In genomic region chr9:136799079-136799853, GRCh38 we compare ENCODE assay signal across 9 cellular contexts. TPM values are rescaled to one million over a fixed set of nuclear protein-coding genes. Genes with fewer than 3 reads are reported as not detected.
DNase-seq lines count a peak whose midpoint lies in the region; ATAC-seq and TF ChIP-seq lines count a peak whose summit lies in the region.
"Had no signal": no experiment of that assay in that cellular context is flagged by ENCODE, and none has a peak within 500 bp of the region (broad histone marks: within the 10 kb centered on the region; RNA-seq: fewer than 3 reads in every experiment).

No MANE protein-coding gene starts in this region.

- no peaks in the 10 kb centered on the region for H3K27me3 Mint-ChIP-seq in T-helper 17 cell

- peak; percentile 5 for ATAC-seq in Right ventricle myocardium superior (ENCODE audit: poor library complexity)
- ATAC-seq in Right ventricle myocardium inferior: no peak
- no peak for ATAC-seq in T-helper 17 cell
- no peak for ATAC-seq in HG03039 (IDR thresholded peaks at IDR 0.05; ENCODE audit: unreplicated experiment)

- peak overlapping the region; percentile 87 for H3K4me3 Mint-ChIP-seq in T-helper 17 cell

- H3K9me3 ChIP-seq in T-helper 17 cell (ENCODE audit: control insufficient read depth, low read length, poor library complexity, severe bottlenecking) (no peaks in the 10 kb centered on the region), SJCRH30 (replicated peaks) (no peaks in the 10 kb centered on the region)

- peaks cover 2% of the 10 kb centered on the region for H3K36me3 Mint-ChIP-seq in T-helper 17 cell (ENCODE audit: low read depth)

- H3K4me3 ChIP-seq in kidney epithelial cell (ENCODE audit: low read depth, low read length) (peak overlapping the region; percentile 47), urinary bladder (ENCODE audit: low read depth, low read length) (peak overlapping the region; percentile 24), SJCRH30 (no peak overlapping the region)

- H3K27me3 ChIP-seq in kidney epithelial cell (ENCODE audit: control insufficient read depth, insufficient read depth, low read length) (peaks cover 38% of the 10 kb centered on the region), SJCRH30 (peaks cover 21% of the 10 kb centered on the region)

- intact Hi-C loops in Right ventricle myocardium superior (cut with DNase I) (no loop called here), Right ventricle myocardium inferior (cut with DNase I) (no loop called here)

- 27% methylated on average over 35 of the region's 35 CpGs for WGBS in urinary bladder

- H3K4me1 ChIP-seq in urinary bladder (ENCODE audit: insufficient read depth): peaks cover 1% of the 10 kb centered on the region
- H3K4me1 ChIP-seq in SJCRH30: peaks cover 34% of the 10 kb centered on the region

- peaks cover 13% of the 10 kb centered on the region for H3K4me1 Mint-ChIP-seq in T-helper 17 cell

- TF ChIP-seq CTCF in kidney epithelial cell (IDR thresholded peaks at IDR 0.05; ENCODE audit: insufficient read depth, low read length, poor library complexity, severe bottlenecking): no peak

- H3K27ac ChIP-seq in urinary bladder (ENCODE audit: low read depth): peak overlapping the region; percentile 48
- no peak overlapping the region for H3K27ac ChIP-seq in SJCRH30

- no peak overlapping the region for H3K27ac Mint-ChIP-seq in T-helper 17 cell

- DNase-seq in Right ventricle myocardium superior: peak; percentile 43
- DNase-seq in Right ventricle myocardium inferior (ENCODE audit: missing footprints): no peak
- DNase-seq in T-helper 17 cell: no peak
- DNase-seq in kidney epithelial cell (ENCODE audit: low read depth): no peak
- DNase-seq in NOMO-1 (lab: John Stamatoyannopoulos, UW; ENCODE audit: unreplicated experiment in 2 of 2): no peak
- DNase-seq in SJCRH30: no peak

- H3K36me3 ChIP-seq in kidney epithelial cell (ENCODE audit: control insufficient read depth, insufficient read depth, low read length): no peaks in the 10 kb centered on the region
- no peaks in the 10 kb centered on the region for H3K36me3 ChIP-seq in urinary bladder (ENCODE audit: insufficient read depth)
- H3K36me3 ChIP-seq in SJCRH30: no peaks in the 10 kb centered on the region

RNA-seq across cellular contexts. Expression of gene CCDC183, which starts 3.1 kb away (rescaled TPM):
- total RNA-seq in Right ventricle myocardium superior: 1.5 TPM
- total RNA-seq in Right ventricle myocardium inferior: 1.6 TPM
- total RNA-seq in T-helper 17 cell: 1 to 10 TPM; 1.8 to 2.2 TPM
- total RNA-seq in kidney epithelial cell: 0.84 and 0.89 TPM in 2 replicates
- total RNA-seq in urinary bladder: 1.5 TPM
- 0.85 TPM for polyA plus RNA-seq in urinary bladder
- total RNA-seq in SJCRH30 (2014; rRNA removed; shearing (Covaris generic)): 0.14 TPM in 1 of 2 replicates, not detected in the other

RNA-seq across cellular contexts. Expression of gene TMEM141, which starts 8.1 kb away (rescaled TPM):
- total RNA-seq in Right ventricle myocardium superior (70.9 TPM), Right ventricle myocardium inferior (75.9 TPM), T-helper 17 cell (10 to 100 TPM; 16.5 to 21.8 TPM), kidney epithelial cell (69.8 and 79.8 TPM in 2 replicates), urinary bladder (29.4 TPM)
- 83.2 TPM for polyA plus RNA-seq in urinary bladder
- total RNA-seq in SJCRH30 (2014; rRNA removed; shearing (Covaris generic)): 17.3 and 26.2 TPM in 2 replicates

RNA-seq across cellular contexts. Expression of gene RABL6, which starts 8.5 kb away (rescaled TPM):
- total RNA-seq in Right ventricle myocardium superior (68.0 TPM), Right ventricle myocardium inferior (69.5 TPM), T-helper 17 cell (10 to 100 TPM; 55.6 to 59.7 TPM), kidney epithelial cell (99.3 and 118 TPM in 2 replicates), urinary bladder (29.1 TPM)
- 60.0 TPM for polyA plus RNA-seq in urinary bladder
- total RNA-seq in SJCRH30 (2014; rRNA removed; shearing (Covaris generic)): 102 and 108 TPM in 2 replicates

RNA-seq across cellular contexts. Expression of gene LCN15, which starts 34.9 kb away (rescaled TPM):
- not detected for total RNA-seq in Right ventricle myocardium superior
- total RNA-seq in Right ventricle myocardium inferior: 0.46 TPM
- total RNA-seq in T-helper 17 cell: not detected
- not detected in 2 replicates for total RNA-seq in kidney epithelial cell
- total RNA-seq in urinary bladder: not detected
- polyA plus RNA-seq in urinary bladder: not detected
- not detected in 2 replicates for total RNA-seq in SJCRH30 (2014; rRNA removed; shearing (Covaris generic))
- total RNA-seq: lower leg skin had no signal

RNA-seq across cellular contexts. Expression of gene LCN8, which starts 41.2 kb away (rescaled TPM):
- total RNA-seq in Right ventricle myocardium superior (not detected), Right ventricle myocardium inferior (not detected), T-helper 17 cell (under 1 TPM in 1 of 2 donors, not detected in 1; 0.65 TPM), kidney epithelial cell (not detected in 2 replicates), urinary bladder (not detected)
- not detected for polyA plus RNA-seq in urinary bladder
- not detected in 2 replicates for total RNA-seq in SJCRH30 (2014; rRNA removed; shearing (Covaris generic))
- total RNA-seq: lower leg skin had no signal
